ENCODE assay signal across 8 cellular contexts in genomic region chr19:7506385-7507328, GRCh38. TPM values are rescaled to one million over a fixed set of nuclear protein-coding genes. Genes with fewer than 3 reads are reported as not detected.
DNase-seq lines count a peak whose midpoint lies in the region; ATAC-seq, FAIRE-seq and TF ChIP-seq lines count a peak whose summit lies in the region.

No MANE protein-coding gene starts in this region.

- H4K5ac ChIP-seq in IMR-90 (ENCODE audit: low read depth, low read length), result no peak overlapping the region

- DNase-seq in Caco-2, result peak; percentile 63 to 87
- peak; percentile 48 for DNase-seq in IMR-90
- peak; percentile 43 for DNase-seq in RCC 7860 (ENCODE audit: low spot score)
- peak; percentile 45 for DNase-seq in astrocyte of the hippocampus (ENCODE audit: low read depth, low spot score)
- DNase-seq in iPS DF 19.7 (ENCODE audit: low read depth, low spot score), result peak; percentile 94
- DNase-seq in stimulated activated CD4-positive, alpha-beta T cell treated with anti-CD3 and anti-CD28 coated beads, Interleukin-15, amount 100 ng/mL, for 24 hours, result peak; percentile 73
- DNase-seq in activated gamma-delta T cell (lab: John Stamatoyannopoulos, UW), result no peak

- H3K23ac ChIP-seq in IMR-90 (ENCODE audit: low read depth, low read length), result no peak overlapping the region

- dilution Hi-C loops in IMR-90 (cut with HindIII; ENCODE audit: low sequenced_read_pairs, unreplicated experiment), result no loop called here

- no peak overlapping the region for H3K4ac ChIP-seq in IMR-90 (ENCODE audit: low read depth, low read length)

- H2BK15ac ChIP-seq in IMR-90 (ENCODE audit: low read depth, low read length), result no peak overlapping the region

- no TSS peak for BruUV-seq in Caco-2 (replicated peaks; lab: Mats Ljungman, UMichigan)
- no TSS peak for BruUV-seq in IMR-90 (replicated peaks; lab: Mats Ljungman, UMichigan)

- intact Hi-C loops in Caco-2 (cut with micrococcal nuclease; ENCODE audit: unreplicated experiment), result no loop called here
- intact Hi-C loops in IMR-90 (cut with micrococcal nuclease), result no loop called here

- H3K36me3 ChIP-seq in Caco-2 (ENCODE audit: control insufficient read depth, insufficient read depth, low read length) (no peaks in the 10 kb centered on the region), IMR-90 (ENCODE audit: control insufficient read depth, insufficient read depth, low read length) (no peaks in the 10 kb centered on the region)

- FAIRE-seq in RCC 7860 (lab: Jason Lieb, UNC), result no peak

- no peaks in the 10 kb centered on the region for H3K9me1 ChIP-seq in IMR-90 (ENCODE audit: insufficient read depth, low read length)

- 24% methylated on average over 10 of the region's 20 CpGs; no CpG with 5 or more reads in 1 of the 2 experiments for WGBS in IMR-90 (ENCODE audit: extremely low coverage in 2 of 2, insufficient read length in 1 of 2), 2 experiments

- in situ Hi-C loops in IMR-90 (cut with MboI; ENCODE audit: low sequenced_read_pairs), result no loop called here

- H3K56ac ChIP-seq in IMR-90 (ENCODE audit: extremely low read depth, insufficient read depth, low read length), result no peak overlapping the region

- CTCF ChIA-PET in Caco-2 (lab: Charles Lee) (interaction anchor here (0.6 kb wide), 1 partner anchor 249 kb away, joined by 3 read pairs; no protein-coding TSS in a partner anchor), IMR-90 (lab: Yijun Ruan, JAX) (interaction anchor here (1.0 kb wide), 1 partner anchor 10 kb away, joined by 6 read pairs; a partner anchor contains a TSS)

- no peak overlapping the region for H4K8ac ChIP-seq in IMR-90 (ENCODE audit: low read depth in 2 of 2, low read length in 2 of 2)

- H3K4me3 Mint-ChIP-seq in Caco-2 (ENCODE audit: unreplicated experiment), result peak overlapping the region; percentile 54

- no peak for TF ChIP-seq CTCF in Caco-2 (IDR thresholded peaks at IDR 0.05; ENCODE audit: insufficient read depth in 1 of 2, low read depth in 1 of 2, low read length in 1 of 2, severe bottlenecking in 1 of 2, unreplicated experiment in 1 of 2)
- no peak for TF ChIP-seq CTCF in IMR-90 (conservative IDR thresholded peaks at IDR 0.05; ENCODE audit: low read depth, low read length)

- peak overlapping the region; percentile 78 for H2AFZ ChIP-seq in IMR-90 (replicated peaks; ENCODE audit: low read length, poor library complexity)

- H3K27ac ChIP-seq in IMR-90 (ENCODE audit: insufficient read depth, low read length), result no peak overlapping the region

- H3K27me3 ChIP-seq in Caco-2 (replicated peaks; ENCODE audit: control insufficient read depth, insufficient read depth, low read length), result no peaks in the 10 kb centered on the region
- H3K27me3 ChIP-seq in IMR-90 (ENCODE audit: control insufficient read depth, insufficient read depth, low read length), result peaks cover 13% of the 10 kb centered on the region

- peak; percentile 68 for ATAC-seq in IMR-90 (ENCODE audit: low read depth)
- no peak for ATAC-seq in HG03469 (IDR thresholded peaks at IDR 0.05; ENCODE audit: unreplicated experiment)

- H3K27ac Mint-ChIP-seq in Caco-2 (ENCODE audit: unreplicated experiment), result no peak overlapping the region

- H3K79me1 ChIP-seq in IMR-90 (ENCODE audit: low read depth in 1 of 2, low read length in 2 of 2), result no peaks in the 10 kb centered on the region

- no peaks in the 10 kb centered on the region for H3K9me3 ChIP-seq in Caco-2
- no peaks in the 10 kb centered on the region for H3K9me3 ChIP-seq in IMR-90 (ENCODE audit: control insufficient read depth, insufficient read depth, low read length)

- H2AK5ac ChIP-seq in IMR-90 (ENCODE audit: low read depth, low read length), result no peak overlapping the region

- peaks cover 10% of the 10 kb centered on the region for H3K36me3 Mint-ChIP-seq in Caco-2 (ENCODE audit: insufficient read depth, unreplicated experiment)

- no peak for TF ChIP-seq RAD21 in IMR-90 (IDR thresholded peaks at IDR 0.05; ENCODE audit: low read length)

- no peak overlapping the region for H4K91ac ChIP-seq in IMR-90 (ENCODE audit: insufficient read depth, low read depth, low read length)

- H2BK5ac ChIP-seq in IMR-90 (ENCODE audit: low read depth, low read length, poor library complexity, severe bottlenecking), result no peak overlapping the region

- H3K4me1 ChIP-seq in Caco-2 (no peaks in the 10 kb centered on the region), IMR-90 (ENCODE audit: control insufficient read depth, insufficient read depth, low read length) (peaks cover 3% of the 10 kb centered on the region; the same call in 1 of the 2 replicates)

- H3K9me3 Mint-ChIP-seq in Caco-2 (ENCODE audit: unreplicated experiment), result no peaks in the 10 kb centered on the region

- no peaks in the 10 kb centered on the region for H3K27me3 Mint-ChIP-seq in Caco-2 (ENCODE audit: insufficient read depth, unreplicated experiment)

- H3K4me2 ChIP-seq in IMR-90 (ENCODE audit: low read depth, low read length), result no peak overlapping the region

- H3K4me3 ChIP-seq in Caco-2 (ENCODE audit: low read depth, low read length) (no peak overlapping the region), IMR-90 (ENCODE audit: insufficient read depth, low read depth, low read length) (no peak overlapping the region)

- H3K9ac ChIP-seq in IMR-90 (ENCODE audit: low read depth, low read length), result no peak overlapping the region

- H2BK120ac ChIP-seq in IMR-90 (ENCODE audit: low read depth, low read length), result no peak overlapping the region

- H2AK9ac ChIP-seq in IMR-90 (replicated peaks; ENCODE audit: low read depth, low read length, poor library complexity), result no peak overlapping the region

- POLR2A ChIA-PET in Caco-2 (lab: Charles Lee), result interaction anchor here (0.6 to 0.7 kb wide), 3 partner anchors 10 to 17 kb away, joined by 3 read pairs; partner anchors contain the start of gene ZNF358
- POLR2A ChIA-PET in IMR-90 (lab: Charles Lee; ENCODE audit: unreplicated experiment), result interaction anchor here (0.6 kb wide), 1 partner anchor 414 kb away, joined by 3 read pairs; no protein-coding TSS in a partner anchor

- H3K14ac ChIP-seq in IMR-90 (replicated peaks; ENCODE audit: low read depth, low read length), result no peak overlapping the region

- no peaks in the 10 kb centered on the region for H4K20me1 ChIP-seq in IMR-90 (ENCODE audit: insufficient read depth, low read length)

- no peak overlapping the region for H3K18ac ChIP-seq in IMR-90 (ENCODE audit: low read depth, low read length)

- no peak for TF ChIP-seq POLR2A in IMR-90 (IDR thresholded peaks at IDR 0.05; ENCODE audit: low read depth, low read length)

- no peak overlapping the region for H2BK20ac ChIP-seq in IMR-90 (ENCODE audit: low read depth, low read length)

- no peaks in the 10 kb centered on the region for H3K4me1 Mint-ChIP-seq in Caco-2 (ENCODE audit: low read depth, unreplicated experiment)

TF ChIP-seq in IMR-90, 13 proteins besides CTCF, POLR2A, EP300 and RAD21:
- no peak for TF ChIP-seq USF2 (IDR thresholded peaks at IDR 0.05; ENCODE audit: low read depth, low read length)
- no peak for TF ChIP-seq ELK1 (IDR thresholded peaks at IDR 0.05; ENCODE audit: borderline replicate concordance, low read depth, low read length)
- TF ChIP-seq CHD1 (IDR thresholded peaks at IDR 0.05; ENCODE audit: low read depth, low read length), result no peak
- TF ChIP-seq RFX5 (IDR thresholded peaks at IDR 0.05; ENCODE audit: low read depth, low read length), result no peak
- TF ChIP-seq CEBPB (IDR thresholded peaks at IDR 0.05; ENCODE audit: low read depth, low read length), result no peak
- no peak for TF ChIP-seq NFE2L2 (IDR thresholded peaks at IDR 0.05; ENCODE audit: low read depth, low read length)
- no peak for TF ChIP-seq RCOR1 (IDR thresholded peaks at IDR 0.05; ENCODE audit: insufficient replicate concordance, low read length)
- no peak for TF ChIP-seq MXI1 (IDR thresholded peaks at IDR 0.05; ENCODE audit: borderline replicate concordance, low read depth, low read length)
- TF ChIP-seq BHLHE40 (IDR thresholded peaks at IDR 0.05; ENCODE audit: low read depth, low read length), result no peak
- TF ChIP-seq FOS (IDR thresholded peaks at IDR 0.05; ENCODE audit: low read depth, low read length), result no peak
- no peak for TF ChIP-seq MAFK (IDR thresholded peaks at IDR 0.05; ENCODE audit: low read depth, low read length)

RNA-seq across cellular contexts. Expression of gene ZNF358, which starts 9.2 kb away (rescaled TPM):
- total RNA-seq in Caco-2 (2022) (29.4 TPM in 2 replicates), IMR-90 (2012; rRNA removed) (5.4 and 9.2 TPM in 2 replicates)
- 30.7 and 34.9 TPM in 2 replicates for polyA plus RNA-seq in IMR-90 (2012; rRNA removed)
- polyA plus RNA-seq in IMR-90 (2012; cell fraction: cytosol; rRNA removed), result 43.8 and 60.5 TPM in 2 replicates
- polyA plus RNA-seq in IMR-90 (2012; cell fraction: nucleus; rRNA removed; ENCODE audit: low replicate concordance), result 19.3 and 34.2 TPM in 2 replicates

RNA-seq across cellular contexts. Expression of gene MCOLN1, which starts 15.8 kb away (rescaled TPM):
- 16.1 and 16.2 TPM in 2 replicates for total RNA-seq in Caco-2 (2022)
- total RNA-seq in IMR-90 (2012; rRNA removed), result 2.5 and 3.4 TPM in 2 replicates
- 19.6 and 24.3 TPM in 2 replicates for polyA plus RNA-seq in IMR-90 (2012; rRNA removed)
- polyA plus RNA-seq in IMR-90 (2012; cell fraction: cytosol; rRNA removed), result 13.9 and 26.7 TPM in 2 replicates
- polyA plus RNA-seq in IMR-90 (2012; cell fraction: nucleus; rRNA removed; ENCODE audit: low replicate concordance), result 48.5 and 136 TPM in 2 replicates

RNA-seq across cellular contexts. Expression of gene PEX11G, which starts 17.8 kb away (rescaled TPM):
- total RNA-seq in Caco-2 (2022) (3.9 TPM in 2 replicates), IMR-90 (2012; rRNA removed) (0.72 and 1.1 TPM in 2 replicates)
- 1.7 and 1.9 TPM in 2 replicates for polyA plus RNA-seq in IMR-90 (2012; rRNA removed)
- polyA plus RNA-seq in IMR-90 (2012; cell fraction: cytosol; rRNA removed), result 2.8 and 3.6 TPM in 2 replicates
- polyA plus RNA-seq in IMR-90 (2012; cell fraction: nucleus; rRNA removed; ENCODE audit: low replicate concordance), result 0.76 and 2.7 TPM in 2 replicates

RNA-seq across cellular contexts. Expression of gene PNPLA6, which starts 28.9 kb away (rescaled TPM):
- total RNA-seq in Caco-2 (2022) (67.6 and 79.2 TPM in 2 replicates), IMR-90 (2012; rRNA removed) (17.9 and 20.0 TPM in 2 replicates)
- 52.7 and 55.6 TPM in 2 replicates for polyA plus RNA-seq in IMR-90 (2012; rRNA removed)
- 58.3 and 81.7 TPM in 2 replicates for polyA plus RNA-seq in IMR-90 (2012; cell fraction: cytosol; rRNA removed)
- polyA plus RNA-seq in IMR-90 (2012; cell fraction: nucleus; rRNA removed; ENCODE audit: low replicate concordance), result 105 and 216 TPM in 2 replicates
